Comparison of ENCODE assay signal across 1 cellular context in the genomic region with DNA sequence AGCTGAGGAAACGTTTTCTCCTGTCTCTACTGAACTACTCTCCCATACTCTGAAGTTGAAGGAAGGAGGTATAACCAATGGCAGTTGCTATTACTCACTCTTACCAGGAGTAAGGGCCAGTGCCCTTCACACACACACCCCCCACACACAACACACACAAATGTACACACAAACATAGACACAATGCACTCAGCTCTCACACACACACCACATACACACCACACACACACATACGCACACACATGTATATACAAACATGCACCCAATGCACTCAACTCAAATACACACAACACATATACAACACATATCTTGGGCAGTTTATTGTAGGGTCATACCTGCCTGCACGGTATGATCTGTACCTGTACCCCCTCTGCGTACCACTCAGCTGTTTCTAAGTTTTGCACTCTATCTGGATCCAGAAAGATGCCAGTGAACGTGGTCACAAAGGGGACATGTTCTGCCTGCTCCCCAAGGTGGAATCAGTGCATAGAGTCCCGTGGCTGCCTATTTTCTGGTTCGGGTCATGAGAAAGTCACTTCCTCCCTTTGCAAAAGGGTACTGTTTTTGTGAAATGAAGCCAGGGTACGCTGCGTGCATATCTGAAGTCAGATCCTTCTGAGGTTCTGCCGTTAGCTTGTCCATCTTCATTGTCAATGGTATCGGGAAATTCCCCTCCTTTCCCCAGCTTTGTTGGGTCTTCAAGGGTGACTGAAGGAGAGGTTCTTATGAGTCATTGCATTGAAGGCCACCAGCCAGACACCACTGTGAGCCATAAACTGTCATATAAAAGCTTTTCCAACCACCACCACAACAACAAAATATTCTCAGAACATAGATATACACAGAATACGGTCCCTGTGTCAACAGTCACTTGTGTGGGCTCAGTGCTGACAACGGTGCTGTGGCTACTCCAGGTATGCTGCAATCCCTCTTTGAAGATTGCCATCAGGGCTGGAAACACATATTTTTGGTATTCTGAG.
A peak's percentile ranks its signal among the peaks of the same experiment; 100 is the strongest.
TF ChIP-seq lines count a peak whose summit lies in the region.

No MANE protein-coding gene starts in this region.

TF ChIP-seq in K562, 482 proteins besides CTCF, POLR2A, EP300 and RAD21 (continued from another document):
- TF ChIP-seq, protein P1, sequence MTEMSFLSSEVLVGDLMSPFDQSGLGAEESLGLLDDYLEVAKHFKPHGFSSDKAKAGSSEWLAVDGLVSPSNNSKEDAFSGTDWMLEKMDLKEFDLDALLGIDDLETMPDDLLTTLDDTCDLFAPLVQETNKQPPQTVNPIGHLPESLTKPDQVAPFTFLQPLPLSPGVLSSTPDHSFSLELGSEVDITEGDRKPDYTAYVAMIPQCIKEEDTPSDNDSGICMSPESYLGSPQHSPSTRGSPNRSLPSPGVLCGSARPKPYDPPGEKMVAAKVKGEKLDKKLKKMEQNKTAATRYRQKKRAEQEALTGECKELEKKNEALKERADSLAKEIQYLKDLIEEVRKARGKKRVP (CRISPR knock-in tag; IDR thresholded peaks at IDR 0.05): no peak
- TF ChIP-seq ZNF146 (CRISPR knock-in tag; IDR thresholded peaks at IDR 0.05; ENCODE audit: unreplicated experiment) (no peak), SAFB2 (IDR thresholded peaks at IDR 0.05; ENCODE audit: borderline replicate concordance, low read depth, low read length, severe bottlenecking) (no peak), PRMT5 (CRISPR knock-in tag; IDR thresholded peaks at IDR 0.05) (no peak), KLF13 (tag; IDR thresholded peaks at IDR 0.05; ENCODE audit: borderline replicate concordance, low read depth) (no peak), POLR2B (IDR thresholded peaks at IDR 0.05; ENCODE audit: low read depth, partially characterized antibody) (peak; percentile 61), SIRT6 (IDR thresholded peaks at IDR 0.05; ENCODE audit: low read depth, low read length) (no peak), SUPT5H (IDR thresholded peaks at IDR 0.05) (peak; percentile 64), ZNF274 (IDR thresholded peaks at IDR 0.05; ENCODE audit: borderline replicate concordance, low read depth, low read length) (no peak), EHMT2 (IDR thresholded peaks at IDR 0.05) (no peak), RBM14 (IDR thresholded peaks at IDR 0.05; ENCODE audit: borderline replicate concordance, insufficient read depth, low read depth, low read length) (no peak), RFX5 (IDR thresholded peaks at IDR 0.05; ENCODE audit: low read depth, low read length) (no peak)
